Comparison of ENCODE assay signal across 19 cellular contexts in the genomic region with DNA sequence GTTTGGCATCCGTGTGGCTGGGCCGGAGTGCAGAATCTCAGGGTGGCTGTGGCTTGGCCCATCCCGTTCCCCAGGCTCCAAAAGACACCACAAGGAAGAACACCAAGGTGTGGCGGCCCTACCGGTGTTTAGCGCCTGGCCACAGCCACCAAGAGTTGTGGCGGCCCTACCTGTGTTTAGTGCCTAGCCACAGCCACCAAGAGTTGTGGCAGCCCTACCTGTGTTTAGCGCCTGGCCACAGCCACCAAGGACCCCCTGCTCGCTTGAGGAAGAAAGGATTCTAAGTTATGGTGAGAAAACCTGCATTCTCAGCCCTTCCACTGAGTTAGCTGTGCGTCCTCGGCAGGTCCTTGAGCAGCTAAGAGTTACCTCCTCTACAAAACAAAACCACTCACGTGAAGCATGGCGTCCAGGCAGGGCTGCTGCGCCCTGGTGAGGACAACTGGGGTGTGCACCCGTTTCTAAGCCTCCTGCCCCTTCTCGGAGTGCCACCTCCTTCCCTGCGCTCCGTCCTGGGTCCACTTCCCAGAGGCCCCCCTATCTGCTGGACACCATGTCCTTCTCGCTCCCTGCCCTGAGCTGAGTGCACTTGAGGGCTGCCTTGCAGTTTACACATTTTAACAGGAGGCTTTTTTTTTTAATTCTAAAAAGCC.
DNase-seq lines count a peak whose midpoint lies in the region; ATAC-seq and TF ChIP-seq lines count a peak whose summit lies in the region.
"Had no signal": no experiment of that assay in that cellular context is flagged by ENCODE, and none has a peak within 500 bp of the region (broad histone marks: within the 10 kb centered on the region; RNA-seq: fewer than 3 reads in every experiment).

No MANE protein-coding gene starts in this region.

- 52% methylated on average over 13 to 17 of the region's 19 CpGs for WGBS in thyroid gland, 2 donors

- no peak overlapping the region for H3K4me3 ChIP-seq in coronary artery
- H3K4me3 ChIP-seq in lower lobe of right lung: no peak overlapping the region
- no peak overlapping the region for H3K4me3 ChIP-seq in thyroid gland (replicated peaks in 1 of 3)
- H3K4me3 ChIP-seq: BLaER1, GM23338, HAP-1 had no signal

- H3K4me1 Mint-ChIP-seq in activated CD8-positive, alpha-beta memory T cell treated with anti-CD3 and anti-CD28 coated beads, Interleukin-2, amount 10 ng/mL, durations not matched to agents 7 days and 5 days: no peaks in the 10 kb centered on the region
- H3K4me1 Mint-ChIP-seq: B cell had no signal

- H3K36me3 ChIP-seq in lower lobe of right lung: no peaks in the 10 kb centered on the region
- no peaks in the 10 kb centered on the region for H3K36me3 ChIP-seq in thyroid gland
- H3K36me3 ChIP-seq: BLaER1, HAP-1 had no signal

- H3K27me3 ChIP-seq in lower lobe of right lung (ENCODE audit: low read depth): peaks cover 25% of the 10 kb centered on the region
- no peaks in the 10 kb centered on the region for H3K27me3 ChIP-seq in thyroid gland
- H3K27me3 ChIP-seq: BLaER1 had no signal

- peak; percentile 3 for DNase-seq in activated CD8-positive, alpha-beta memory T cell treated with anti-CD3 and anti-CD28 coated beads, Interleukin-2, amount 10 ng/mL, durations not matched to agents 7 days and 5 days
- no peak for DNase-seq in activated CD8-positive, alpha-beta memory T cell treated with anti-CD3 and anti-CD28 coated beads, Interleukin-2, amount 50 U/mL, for 48 hours
- DNase-seq in coronary artery (ENCODE audit: low spot score): peak; percentile 55
- no peak for DNase-seq in lower lobe of right lung
- peak; percentile 74 to 83 for DNase-seq in thyroid gland
- DNase-seq in activated CD4-positive, alpha-beta T cell treated with anti-CD3 and anti-CD28 coated beads, Interleukin-2, amount 50 U/mL, for 1 hour: no peak
- DNase-seq in hypothalamus (lab: John Stamatoyannopoulos, UW): no peak
- no peak for DNase-seq in stimulated activated CD4-positive, alpha-beta T cell treated with anti-CD3 and anti-CD28 coated beads, Interleukin-1b, Interleukin-23, amount 100 ng/mL, for 48 hours
- DNase-seq: Calu3, DMS79 treated with DMSO at 0.1 percent for 48 hours, GF-D8, HFFc6 had no signal

- CTCF ChIA-PET in activated CD8-positive, alpha-beta memory T cell treated with anti-CD3 and anti-CD28 coated beads, Interleukin-2, amount 10 ng/mL, durations not matched to agents 7 days and 5 days (lab: Charles Lee): interaction anchor here (0.6 kb wide), 1 partner anchor 32 kb away, joined by 3 read pairs; no protein-coding TSS in a partner anchor

- ATAC-seq in activated CD8-positive, alpha-beta memory T cell treated with anti-CD3 and anti-CD28 coated beads, Interleukin-2, amount 10 ng/mL, durations not matched to agents 7 days and 5 days: no peak
- ATAC-seq in lower lobe of right lung: peak; percentile 19 to 23

- intact Hi-C loops in lower lobe of right lung (cut with DNase I): no loop called here
- intact Hi-C loops in thyroid gland (cut with DNase I): no loop called here

- H3K4me1 ChIP-seq in lower lobe of right lung (no peaks in the 10 kb centered on the region), thyroid gland (peaks cover 6 to 10% of the 10 kb centered on the region in 2 donors)
- H3K4me1 ChIP-seq: HAP-1 had no signal

- no peak overlapping the region for H3K4me3 Mint-ChIP-seq in activated CD8-positive, alpha-beta memory T cell treated with anti-CD3 and anti-CD28 coated beads, Interleukin-2, amount 10 ng/mL, durations not matched to agents 7 days and 5 days
- H3K4me3 Mint-ChIP-seq: B cell; CD4-positive, alpha-beta memory T cell; GM23338; HFFc6 had no signal

- TF ChIP-seq CTCF in coronary artery (IDR thresholded peaks at IDR 0.05) (no peak), lower lobe of right lung (IDR thresholded peaks at IDR 0.05) (no peak), thyroid gland (IDR thresholded peaks at IDR 0.05) (peak in 3 of 6 experiments; percentile 11 to 26 (median 17))

- no peak overlapping the region for H3K27ac ChIP-seq in coronary artery
- no peak overlapping the region for H3K27ac ChIP-seq in lower lobe of right lung
- H3K27ac ChIP-seq in thyroid gland: no peak overlapping the region
- H3K27ac ChIP-seq: 22Rv1, BLaER1 had no signal

- H3K9me3 ChIP-seq in lower lobe of right lung (no peaks in the 10 kb centered on the region), thyroid gland (no peaks in the 10 kb centered on the region)
- H3K9me3 ChIP-seq: BLaER1, HAP-1 had no signal

- H3K9me3 Mint-ChIP-seq in activated CD8-positive, alpha-beta memory T cell treated with anti-CD3 and anti-CD28 coated beads, Interleukin-2, amount 10 ng/mL, durations not matched to agents 7 days and 5 days (ENCODE audit: low read depth): no peaks in the 10 kb centered on the region
- H3K9me3 Mint-ChIP-seq: CD14-positive monocyte had no signal

- H3K36me3 Mint-ChIP-seq in activated CD8-positive, alpha-beta memory T cell treated with anti-CD3 and anti-CD28 coated beads, Interleukin-2, amount 10 ng/mL, durations not matched to agents 7 days and 5 days: no peaks in the 10 kb centered on the region
- H3K36me3 Mint-ChIP-seq: CD14-positive monocyte; CD4-positive, alpha-beta memory T cell had no signal

- TF ChIP-seq POLR2A in thyroid gland (IDR thresholded peaks at IDR 0.05): no peak

- H3K27me3 Mint-ChIP-seq in activated CD8-positive, alpha-beta memory T cell treated with anti-CD3 and anti-CD28 coated beads, Interleukin-2, amount 10 ng/mL, durations not matched to agents 7 days and 5 days: peaks cover 17% of the 10 kb centered on the region

- no peak overlapping the region for H3K27ac Mint-ChIP-seq in activated CD8-positive, alpha-beta memory T cell treated with anti-CD3 and anti-CD28 coated beads, Interleukin-2, amount 10 ng/mL, durations not matched to agents 7 days and 5 days
- H3K27ac Mint-ChIP-seq: B cell; CD4-positive, alpha-beta memory T cell; GM23338; HFFc6 had no signal

Comparison
In these comparisons a context has a peak if more than half of its experiments do, and no peak if none do; other contexts are left out.
1. DNase-seq: peak in activated CD8-positive, alpha-beta memory T cell treated with anti-CD3 and anti-CD28 coated beads, Interleukin-2, amount 10 ng/mL, durations not matched to agents 7 days and 5 days (single experiment), coronary artery (single experiment) and thyroid gland (2 of 2); none in activated CD8-positive, alpha-beta memory T cell treated with anti-CD3 and anti-CD28 coated beads, Interleukin-2, amount 50 U/mL, for 48 hours (single experiment), lower lobe of right lung (single experiment), activated CD4-positive, alpha-beta T cell treated with anti-CD3 and anti-CD28 coated beads, Interleukin-2, amount 50 U/mL, for 1 hour (single experiment), hypothalamus (0 of 51) and stimulated activated CD4-positive, alpha-beta T cell treated with anti-CD3 and anti-CD28 coated beads, Interleukin-1b, Interleukin-23, amount 100 ng/mL, for 48 hours (single experiment).